Comparison of ENCODE assay signal across 12 cellular contexts in the genomic region with DNA sequence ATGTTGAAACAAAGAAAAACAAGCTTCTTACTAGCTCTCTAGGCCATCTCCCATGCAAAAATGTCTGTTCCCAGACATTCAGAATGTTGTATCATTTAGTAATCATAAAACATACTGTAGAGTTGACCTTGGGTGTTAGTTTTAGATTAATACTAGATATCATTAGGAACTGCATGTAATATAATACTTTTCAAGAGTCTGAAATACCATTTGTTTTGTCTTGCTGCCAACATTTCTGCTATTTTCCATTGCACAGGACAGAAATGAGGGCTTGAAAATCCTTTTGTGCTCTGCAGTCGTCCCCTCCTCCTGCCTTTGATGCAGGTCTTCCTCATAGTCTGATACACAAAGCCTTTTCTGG.
A peak's percentile ranks its signal among the peaks of the same experiment; 100 is the strongest.
DNase-seq lines count a peak whose midpoint lies in the region; ATAC-seq and TF ChIP-seq lines count a peak whose summit lies in the region.
"Had no signal": no experiment of that assay in that cellular context is flagged by ENCODE, and none has a peak within 500 bp of the region (broad histone marks: within the 10 kb centered on the region; RNA-seq: fewer than 3 reads in every experiment).

No MANE protein-coding gene starts in this region.

- H3K36me3 ChIP-seq in brain microvascular endothelial cell (replicated peaks): no peaks in the 10 kb centered on the region
- no peaks in the 10 kb centered on the region for H3K36me3 ChIP-seq in left lung
- H3K36me3 ChIP-seq in thyroid gland: no peaks in the 10 kb centered on the region
- H3K36me3 ChIP-seq: WERI-Rb-1 had no signal

- H3K27ac ChIP-seq in brain microvascular endothelial cell (peak overlapping the region; percentile 64), left lung (peak overlapping the region; percentile 20 to 57), thyroid gland (peak overlapping the region; percentile 10 to 58 (median 25))
- H3K27ac ChIP-seq: WERI-Rb-1 had no signal

- in situ Hi-C loops in brain microvascular endothelial cell (cut with HindIII; ENCODE audit: low pct_ligation_motif_present, low sequenced_read_pairs): no loop called here

- ATAC-seq in left lung: peak; percentile 79
- ATAC-seq in GM18511 (IDR thresholded peaks at IDR 0.05; ENCODE audit: unreplicated experiment): no peak
- no peak for ATAC-seq in GM18520 (IDR thresholded peaks at IDR 0.05; ENCODE audit: unreplicated experiment)

- no peak for TF ChIP-seq POLR2A in thyroid gland (IDR thresholded peaks at IDR 0.05)

- intact Hi-C loops in left lung (cut with DNase I) (no loop called here), thyroid gland (cut with DNase I) (no loop called here)

- H3K27me3 ChIP-seq in brain microvascular endothelial cell (replicated peaks) (no peaks in the 10 kb centered on the region), left lung (no peaks in the 10 kb centered on the region), thyroid gland (no peaks in the 10 kb centered on the region)

- DNase-seq in NCI-H2081 (lab: John Stamatoyannopoulos, UW) (peak; percentile 2 to 33), NCI-H2081 treated with DMSO at 0.1 percent for 48 hours (lab: John Stamatoyannopoulos, UW) (no peak), brain microvascular endothelial cell (peak; percentile 69), left lung (no peak), thyroid gland (no peak), NCI-H748 (lab: John Stamatoyannopoulos, UW; ENCODE audit: unreplicated experiment) (no peak)
- DNase-seq: 8988T, activated gamma-delta T cell, H9, WERI-Rb-1 had no signal

- WGBS in thyroid gland, 2 donors: 32 to 41% methylated on average over 1 of the region's 1 CpG

- H3K4me1 ChIP-seq in left lung (peaks cover 4 to 12% of the 10 kb centered on the region in 2 donors), thyroid gland (peaks cover 10 to 12% of the 10 kb centered on the region in 2 donors)

- no peak for TF ChIP-seq CTCF in brain microvascular endothelial cell (IDR thresholded peaks at IDR 0.05; ENCODE audit: low read depth, low read length, missing control alignments)
- TF ChIP-seq CTCF in left lung (IDR thresholded peaks at IDR 0.05): no peak
- no peak for TF ChIP-seq CTCF in thyroid gland (IDR thresholded peaks at IDR 0.05)

- no peak overlapping the region for H3K4me3 ChIP-seq in brain microvascular endothelial cell (ENCODE audit: low read depth, low read length)
- no peak overlapping the region for H3K4me3 ChIP-seq in left lung
- no peak overlapping the region for H3K4me3 ChIP-seq in thyroid gland (replicated peaks in 1 of 3)

- H3K9me3 ChIP-seq in left lung (no peaks in the 10 kb centered on the region), thyroid gland (no peaks in the 10 kb centered on the region)

Comparison
In these comparisons a context has a peak if more than half of its experiments do, and no peak if none do; other contexts are left out.
1. DNase-seq: peak in NCI-H2081 (2 of 2) and brain microvascular endothelial cell (single experiment); none in NCI-H2081 treated with DMSO at 0.1 percent for 48 hours (single experiment), left lung (0 of 2), thyroid gland (0 of 2) and NCI-H748 (single experiment).
2. Peak in every context shown above with its lines, with median percentiles within 50 percentile points of each other: H3K27ac ChIP-seq.